Comparison of ENCODE assay signal across 13 cellular contexts in the genomic region with DNA sequence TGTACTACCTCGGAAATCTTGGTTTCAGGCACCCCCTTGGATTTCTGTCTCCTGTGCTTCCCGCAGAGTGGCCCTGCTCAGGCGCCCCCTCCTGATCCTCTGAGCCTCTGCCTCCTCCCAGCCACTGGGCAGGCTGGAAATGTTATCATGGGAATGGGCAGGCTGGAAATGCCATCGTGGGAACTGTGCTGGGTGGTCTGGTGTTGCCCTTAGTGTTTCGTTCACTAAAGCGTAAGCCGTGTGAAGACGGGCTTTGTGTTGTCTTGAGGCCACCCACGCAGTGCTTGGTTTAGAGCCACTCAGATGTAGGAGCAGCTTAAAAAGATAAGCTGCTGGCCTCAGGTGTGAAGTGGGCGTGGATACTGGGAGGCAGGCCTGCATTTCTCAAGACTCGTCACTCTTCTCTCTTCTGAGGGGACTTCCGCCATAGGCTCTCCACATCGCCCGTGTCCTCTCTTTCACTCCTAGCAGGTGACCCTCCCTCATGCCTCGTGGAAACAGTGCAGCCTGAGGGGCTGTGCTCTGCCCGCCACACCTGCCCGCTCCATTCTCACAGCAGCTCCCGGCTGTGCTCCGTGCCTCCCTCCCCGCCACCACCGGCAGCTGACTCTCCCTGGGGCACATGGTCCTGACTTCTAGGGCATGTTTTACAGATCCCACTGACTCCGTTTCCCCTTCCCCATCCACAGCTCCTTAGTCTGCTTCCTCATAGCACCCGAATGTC. TPM values are rescaled to one million over a fixed set of nuclear protein-coding genes. Genes with fewer than 3 reads are reported as not detected.
DNase-seq lines count a peak whose midpoint lies in the region; ATAC-seq and TF ChIP-seq lines count a peak whose summit lies in the region.
"Had no signal": no experiment of that assay in that cellular context is flagged by ENCODE, and none has a peak within 500 bp of the region (broad histone marks: within the 10 kb centered on the region; RNA-seq: fewer than 3 reads in every experiment).

No MANE protein-coding gene starts in this region.

- H3K9me3 ChIP-seq in heart right ventricle: peaks cover 0 to 17% (median 8%) of the 10 kb centered on the region in 11 donors

- peak overlapping the region; percentile 41 for H3K27ac ChIP-seq in VCaP
- peak overlapping the region in 6 of 10 donors; percentile 31 to 60 (median 52) for H3K27ac ChIP-seq in heart right ventricle
- H3K27ac ChIP-seq: 22Rv1, coronary artery, skin epidermis had no signal

- peaks cover 20% of the 10 kb centered on the region for H3K4me1 Mint-ChIP-seq in progenitor cell of endocrine pancreas (ENCODE audit: low read depth)

- peaks cover 11% of the 10 kb centered on the region for H3K36me3 Mint-ChIP-seq in progenitor cell of endocrine pancreas (ENCODE audit: insufficient read depth)

- H3K27ac Mint-ChIP-seq in progenitor cell of endocrine pancreas: peak overlapping the region; percentile 69

- H3K27me3 Mint-ChIP-seq in progenitor cell of endocrine pancreas: no peaks in the 10 kb centered on the region

- peak; percentile 0 for DNase-seq in NCI-H82 (lab: John Stamatoyannopoulos, UW)
- DNase-seq in NCI-H82 treated with DMSO at 0.1 percent for 48 hours (lab: John Stamatoyannopoulos, UW; ENCODE audit: unreplicated experiment): no peak
- DNase-seq in heart right ventricle: no peak
- DNase-seq in progenitor cell of endocrine pancreas (ENCODE audit: low spot score, unreplicated experiment): no peak
- no peak for DNase-seq in NCI-H2029 treated with DMSO at 0.1 percent for 48 hours (lab: John Stamatoyannopoulos, UW)
- no peak for DNase-seq in SKM-1 (lab: John Stamatoyannopoulos, UW; ENCODE audit: unreplicated experiment)
- DNase-seq: midbrain, NCI-H1436 treated with DMSO at 0.1 percent for 48 hours had no signal

- intact Hi-C loops in heart right ventricle (cut with DNase I): no loop called here

- TF ChIP-seq CTCF in VCaP (conservative IDR thresholded peaks at IDR 0.05) (no peak), heart right ventricle (IDR thresholded peaks at IDR 0.05) (no peak), progenitor cell of endocrine pancreas (IDR thresholded peaks at IDR 0.05; ENCODE audit: unreplicated experiment) (no peak)

- no peak overlapping the region for H3K4me3 Mint-ChIP-seq in progenitor cell of endocrine pancreas (ENCODE audit: low read depth)

- 73 to 77% methylated on average over 23 of the region's 23 CpGs for WGBS in heart right ventricle, 2 donors

- H3K27me3 ChIP-seq in heart right ventricle: no peaks in the 10 kb centered on the region

- H3K36me3 ChIP-seq in heart right ventricle: peaks cover 0 to 9% (median 0%) of the 10 kb centered on the region in 9 donors

- H3K4me1 ChIP-seq in heart right ventricle: peaks cover 0 to 81% (median 71%) of the 10 kb centered on the region in 9 donors

- no peak overlapping the region for H3K4me3 ChIP-seq in heart right ventricle
- H3K4me3 ChIP-seq: coronary artery, skin epidermis had no signal

- H3K9me3 Mint-ChIP-seq in progenitor cell of endocrine pancreas (ENCODE audit: low read depth): peaks cover 6% of the 10 kb centered on the region

- ATAC-seq in heart right ventricle: peak in 3 of 8 donors; percentile 5 to 16 (median 9)
- no peak for ATAC-seq in GM21786 (IDR thresholded peaks at IDR 0.05; ENCODE audit: unreplicated experiment)

RNA-seq across cellular contexts. Expression of a gene that starts 28.5 kb away (rescaled TPM):
- 10 to 100 TPM; 26.8 to 46.5 (median 35.1) TPM for total RNA-seq in heart right ventricle
- 10 to 100 TPM; 32.5 to 45.9 TPM for polyA plus RNA-seq in heart right ventricle
- 41.1 and 43.6 TPM in 2 replicates for total RNA-seq in progenitor cell of endocrine pancreas

RNA-seq across cellular contexts. Expression of a gene that starts 52.4 kb away (rescaled TPM):
- total RNA-seq in heart right ventricle: 100 to 1,000 TPM; 111 to 211 (median 159) TPM
- polyA plus RNA-seq in heart right ventricle: 10 to 100 TPM; 34.6 to 80.5 TPM
- total RNA-seq in progenitor cell of endocrine pancreas: 28.5 and 32.4 TPM in 2 replicates
